In the genomic region with DNA sequence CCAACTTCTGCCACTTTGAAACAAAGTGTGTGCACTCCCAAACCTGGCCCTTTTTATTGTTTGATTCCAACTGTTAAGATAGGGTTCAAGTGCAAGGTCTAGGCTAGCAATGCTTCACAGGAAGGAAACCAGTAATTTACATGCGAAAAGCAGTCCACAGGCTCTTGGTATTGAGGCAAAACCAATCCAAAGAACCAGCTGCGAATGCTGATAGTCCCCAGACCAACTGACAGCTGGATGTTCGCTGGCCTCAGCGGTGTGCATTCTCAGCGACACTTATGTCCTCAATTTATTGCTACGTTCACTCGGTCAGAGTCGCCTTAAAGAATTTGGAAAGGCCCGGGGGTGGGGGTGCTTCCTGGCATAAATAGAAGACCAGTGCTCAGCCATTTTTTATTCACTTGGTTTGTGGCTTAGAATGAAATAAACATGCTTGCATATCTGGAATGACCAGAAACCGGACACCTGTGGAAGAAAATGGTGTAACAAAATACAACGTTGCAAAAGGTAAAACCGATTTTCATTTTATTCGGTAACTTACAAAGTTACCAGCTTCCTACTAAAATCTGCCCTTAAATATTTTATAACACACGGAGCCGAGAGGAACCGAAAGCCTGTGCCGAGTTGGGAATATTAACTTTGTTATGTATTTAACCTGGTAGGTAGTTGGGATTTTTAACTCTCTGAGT, we compare ENCODE assay signal across 8 cellular contexts. TPM values are rescaled to one million over a fixed set of nuclear protein-coding genes. Genes with fewer than 3 reads are reported as not detected.
A peak's percentile ranks its signal among the peaks of the same experiment; 100 is the strongest.
DNase-seq lines count a peak whose midpoint lies in the region; ATAC-seq and FAIRE-seq lines count a peak whose summit lies in the region.

No MANE protein-coding gene starts in this region.

- peak overlapping the region; percentile 85 to 88 (median 86) for H3K4me3 Mint-ChIP-seq in T-cell
- peak overlapping the region; percentile 83 for H3K4me3 Mint-ChIP-seq in natural killer cell treated with Interleukin-12 subunit alpha and Interleukin-12 subunit beta and Interleukin-15 and Interleukin-18, amount 100 ng/mL, for 72 hours

- POLR2A ChIA-PET in T-cell (lab: Charles Lee) = no interaction called here

- DNase-seq in DMS79 treated with DMSO at 0.1 percent for 48 hours (lab: John Stamatoyannopoulos, UW) (peak; percentile 52), T-cell (peak in 3 of 34 experiments; percentile 6 to 22 (median 6)), urothelium cell line (ENCODE audit: low spot score) (no peak), NOMO-1 treated with DMSO at 0.1 percent for 48 hours (lab: John Stamatoyannopoulos, UW; ENCODE audit: unreplicated experiment) (no peak)
- DNase-seq in natural killer cell treated with Interleukin-12 subunit alpha and Interleukin-12 subunit beta and Interleukin-15 and Interleukin-18, amount 100 ng/mL, for 72 hours (ENCODE audit: low spot score) = no peak

- no peaks in the 10 kb centered on the region for H3K36me3 ChIP-seq in endocrine pancreas (ENCODE audit: control insufficient read depth, insufficient read depth, low read length)

- no peaks in the 10 kb centered on the region for H3K36me3 Mint-ChIP-seq in T-cell
- H3K36me3 Mint-ChIP-seq in natural killer cell treated with Interleukin-12 subunit alpha and Interleukin-12 subunit beta and Interleukin-15 and Interleukin-18, amount 100 ng/mL, for 72 hours = no peaks in the 10 kb centered on the region

- no peaks in the 10 kb centered on the region for H3K27me3 ChIP-seq in endocrine pancreas (ENCODE audit: control insufficient read depth, insufficient read depth, low read length)

- H3K4me1 ChIP-seq in endocrine pancreas (ENCODE audit: control insufficient read depth, insufficient read depth, low read length) = no peaks in the 10 kb centered on the region

- no peak overlapping the region for H3K9ac ChIP-seq in endocrine pancreas (ENCODE audit: control insufficient read depth, insufficient read depth, low read length)

- peaks cover 60 to 71% (median 66%) of the 10 kb centered on the region in 3 donors for H3K4me1 Mint-ChIP-seq in T-cell
- peaks cover 49 to 56% of the 10 kb centered on the region in 2 donors for H3K4me1 Mint-ChIP-seq in natural killer cell treated with Interleukin-12 subunit alpha and Interleukin-12 subunit beta and Interleukin-15 and Interleukin-18, amount 100 ng/mL, for 72 hours (ENCODE audit: low read depth in 2 of 2)

- CTCF ChIA-PET in T-cell (lab: Charles Lee) = interaction anchor here in 1 of 2 donors (0.7 kb wide), 1 partner anchor 15 kb away, joined by 3 read pairs; no protein-coding TSS in a partner anchor

- H3K27me3 Mint-ChIP-seq in T-cell = no peaks in the 10 kb centered on the region
- H3K27me3 Mint-ChIP-seq in natural killer cell treated with Interleukin-12 subunit alpha and Interleukin-12 subunit beta and Interleukin-15 and Interleukin-18, amount 100 ng/mL, for 72 hours = no peaks in the 10 kb centered on the region

- H3K9me3 ChIP-seq in endocrine pancreas (ENCODE audit: control insufficient read depth, low read length) = no peaks in the 10 kb centered on the region

- FAIRE-seq in urothelium cell line (lab: Jason Lieb, UNC) = no peak

- peak overlapping the region; percentile 40 for H3K4me3 ChIP-seq in endocrine pancreas (ENCODE audit: control insufficient read depth, insufficient read depth, low read length)

- H3K27ac Mint-ChIP-seq in T-cell = peak overlapping the region; percentile 89 to 91
- peak overlapping the region; percentile 83 to 84 for H3K27ac Mint-ChIP-seq in natural killer cell treated with Interleukin-12 subunit alpha and Interleukin-12 subunit beta and Interleukin-15 and Interleukin-18, amount 100 ng/mL, for 72 hours

- H3K9me3 Mint-ChIP-seq in T-cell = no peaks in the 10 kb centered on the region
- no peaks in the 10 kb centered on the region for H3K9me3 Mint-ChIP-seq in natural killer cell treated with Interleukin-12 subunit alpha and Interleukin-12 subunit beta and Interleukin-15 and Interleukin-18, amount 100 ng/mL, for 72 hours

- ATAC-seq in HG02642 (IDR thresholded peaks at IDR 0.05; ENCODE audit: poor library complexity, unreplicated experiment) (peak; percentile 5), T-cell (replicated peaks in 1 of 4) (peak in 1 of 4 experiments; percentile 1), GM21825 (IDR thresholded peaks at IDR 0.05; ENCODE audit: unreplicated experiment) (no peak)
- no peak for ATAC-seq in natural killer cell treated with Interleukin-12 subunit alpha and Interleukin-12 subunit beta and Interleukin-15 and Interleukin-18, amount 100 ng/mL, for 72 hours

RNA-seq across cellular contexts. Expression of a gene that starts 1.6 kb away (rescaled TPM):
- 10 to 100 TPM; 21.2 to 44.1 (median 35.9) TPM for total RNA-seq in T-cell
- total RNA-seq in natural killer cell treated with Interleukin-12 subunit alpha and Interleukin-12 subunit beta and Interleukin-15 and Interleukin-18, amount 100 ng/mL, for 72 hours = 10 to 100 TPM; 26.7 to 32.3 TPM
